ENCODE assay signal across 30 cellular contexts in the genomic region with DNA sequence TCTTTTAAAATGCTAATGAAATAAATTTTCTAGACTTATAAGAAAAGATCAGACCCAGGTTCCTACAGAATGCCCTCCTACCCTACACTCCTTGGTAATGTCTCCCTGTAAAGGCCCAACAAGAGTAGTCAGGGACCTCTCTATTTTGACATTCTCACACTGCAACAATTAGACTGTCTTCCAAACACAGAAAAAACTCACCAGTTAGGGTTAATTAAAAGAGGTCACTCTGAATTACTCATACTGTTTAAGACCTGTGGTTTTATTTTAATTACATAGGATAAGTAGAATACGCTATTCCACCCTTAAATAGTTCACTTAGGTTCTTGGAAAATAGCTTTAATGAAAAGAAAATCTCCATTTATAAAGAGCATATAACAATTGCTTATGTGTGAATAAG.
DNase-seq lines count a peak whose midpoint lies in the region; ATAC-seq, FAIRE-seq and TF ChIP-seq lines count a peak whose summit lies in the region.
"Had no signal": no experiment of that assay in that cellular context is flagged by ENCODE, and none has a peak within 500 bp of the region (broad histone marks: within the 10 kb centered on the region; RNA-seq: fewer than 3 reads in every experiment).

No MANE protein-coding gene starts in this region.

- H3K79me2 ChIP-seq in HCT116 (ENCODE audit: insufficient read depth, low read length): no peaks in the 10 kb centered on the region
- H3K79me2 ChIP-seq: parathyroid adenoma had no signal

- H3K9ac ChIP-seq in HCT116 (ENCODE audit: low read length) (no peak overlapping the region), iPS-20b (ENCODE audit: low read depth, low read length) (peak overlapping the region; percentile 4; the same call in 1 of the 2 replicates)
- H3K9ac ChIP-seq: parathyroid adenoma had no signal

- H3K9me3 ChIP-seq in A549: no peaks in the 10 kb centered on the region
- H3K9me3 ChIP-seq in HCT116 (ENCODE audit: control insufficient read depth in 1 of 2, insufficient read depth in 1 of 2, low read depth in 1 of 2, low read length in 2 of 2): no peaks in the 10 kb centered on the region
- no peaks in the 10 kb centered on the region for H3K9me3 ChIP-seq in RWPE2 (ENCODE audit: severe bottlenecking)
- no peaks in the 10 kb centered on the region for H3K9me3 ChIP-seq in iPS-20b (ENCODE audit: insufficient read depth, low read depth, low read length)
- no peaks in the 10 kb centered on the region for H3K9me3 ChIP-seq in transverse colon
- H3K9me3 ChIP-seq: Peyer's patch, suprapubic skin had no signal

- FAIRE-seq in A549 (lab: Jason Lieb, UNC): no peak
- FAIRE-seq: GM12891 had no signal

- H3K36me3 ChIP-seq in HCT116 (ENCODE audit: control insufficient read depth in 1 of 2, insufficient read depth in 2 of 2, low read length in 2 of 2) (no peaks in the 10 kb centered on the region), RWPE2 (ENCODE audit: low read depth) (no peaks in the 10 kb centered on the region), iPS-20b (ENCODE audit: insufficient read depth, low read depth, low read length) (no peaks in the 10 kb centered on the region; the same call in 1 of the 2 replicates), transverse colon (no peaks in the 10 kb centered on the region)
- H3K36me3 ChIP-seq: cardiac muscle cell had no signal

- POLR2A ChIA-PET in A549 (lab: Yijun Ruan, JAX) (no interaction called here), HCT116 (lab: Charles Lee) (no interaction called here)

- no TSS peak for BruUV-seq in HCT116 (replicated peaks; lab: Mats Ljungman, UMichigan)

- TF ChIP-seq EP300 in A549 (IDR thresholded peaks at IDR 0.05): no peak
- no peak for TF ChIP-seq EP300 in transverse colon (IDR thresholded peaks at IDR 0.05; ENCODE audit: low read depth)

- DNase-seq in A549 (ENCODE audit: low read depth in 1 of 2, low spot score in 1 of 2) (no peak), HCT116 (ENCODE audit: low read depth, low spot score) (no peak), RWPE2 (ENCODE audit: low spot score) (no peak), NCI-H748 treated with DMSO at 0.1 percent for 48 hours (lab: John Stamatoyannopoulos, UW) (no peak), cardiac septum (ENCODE audit: low spot score) (no peak), transverse colon (no peak), CD1c-positive myeloid dendritic cell (ENCODE audit: extremely low spot score) (no peak)
- DNase-seq: activated effector memory CD4-positive, alpha-beta T cell treated with anti-CD3 and anti-CD28 coated beads, Interleukin-2, amount 50 U/mL, for 16 hours; activated naive CD8-positive, alpha-beta T cell treated with anti-CD3 and anti-CD28 coated beads for 36 hours; activated T-cell treated with anti-CD3 and anti-CD28 coated beads, Interleukin-2, amount 50 U/mL, for 24 hours; CD8-positive, alpha-beta memory T cell; cortex of kidney; effector memory CD4-positive, alpha-beta T cell; erythroblast; glutamatergic neuron; KG1; MM.1S; NCI-H1417; NCI-H2081 treated with DMSO at 0.1 percent for 48 hours; NCI-H226; NCI-H526 treated with DMSO at 0.1 percent for 48 hours; Peyer's patch; stimulated activated CD4-positive, alpha-beta T cell treated with anti-CD3 and anti-CD28 coated beads, Interleukin-1b, Interleukin-23, amount 100 ng/mL, for 48 hours; stimulated activated naive CD4-positive, alpha-beta T cell treated with Interleukin-2 at 50 U/mL for 16 hours had no signal

- peak overlapping the region; percentile 57 to 77; a peak in 4 of 6 replicates for H3K27ac ChIP-seq in A549
- H3K27ac ChIP-seq in HCT116 (ENCODE audit: low read depth, low read length): no peak overlapping the region
- peak overlapping the region; percentile 54 for H3K27ac ChIP-seq in RWPE2 (ENCODE audit: poor library complexity, severe bottlenecking)
- H3K27ac ChIP-seq in iPS-20b (ENCODE audit: low read length): peak overlapping the region; percentile 46
- H3K27ac ChIP-seq in transverse colon: no peak overlapping the region
- H3K27ac ChIP-seq: cardiac muscle cell, parathyroid adenoma, Peyer's patch, suprapubic skin had no signal

- H3K9me2 ChIP-seq in HCT116 (ENCODE audit: insufficient read depth): no peaks in the 10 kb centered on the region

- TF ChIP-seq POLR2A in A549 (IDR thresholded peaks at IDR 0.05; ENCODE audit: low read length): no peak
- no peak for TF ChIP-seq POLR2A in HCT116 (IDR thresholded peaks at IDR 0.05; ENCODE audit: borderline replicate concordance, extremely low read depth, insufficient read depth, insufficient read length)
- TF ChIP-seq POLR2A in transverse colon (IDR thresholded peaks at IDR 0.05): no peak

- H3K27me3 ChIP-seq in HCT116 (ENCODE audit: insufficient read depth, low read length): no peaks in the 10 kb centered on the region
- H3K27me3 ChIP-seq in RWPE2 (ENCODE audit: insufficient read depth, poor library complexity, severe bottlenecking): no peaks in the 10 kb centered on the region
- no peaks in the 10 kb centered on the region for H3K27me3 ChIP-seq in iPS-20b (ENCODE audit: insufficient read depth, low read length)
- H3K27me3 ChIP-seq in transverse colon: no peaks in the 10 kb centered on the region
- H3K27me3 ChIP-seq: cardiac muscle cell, Peyer's patch, suprapubic skin had no signal

- no peak for TF ChIP-seq CTCF in A549 (IDR thresholded peaks at IDR 0.05)
- no peak for TF ChIP-seq CTCF in HCT116 (IDR thresholded peaks at IDR 0.05 in 2 of 3, conservative IDR thresholded peaks at IDR 0.05 in 1 of 3; ENCODE audit: borderline replicate concordance in 1 of 3, insufficient read depth in 1 of 3, low read depth in 2 of 3, low read length in 2 of 3)
- no peak for TF ChIP-seq CTCF in RWPE2 (IDR thresholded peaks at IDR 0.05; ENCODE audit: poor library complexity, severe bottlenecking)
- TF ChIP-seq CTCF in transverse colon (IDR thresholded peaks at IDR 0.05): no peak

- TF ChIP-seq RAD21 in A549 (conservative IDR thresholded peaks at IDR 0.05 in 1 of 2, IDR thresholded peaks at IDR 0.05 in 1 of 2) (no peak), HCT116 (IDR thresholded peaks at IDR 0.05; ENCODE audit: low read depth) (no peak)

- peaks cover 19% of the 10 kb centered on the region for H3K4me1 ChIP-seq in A549
- H3K4me1 ChIP-seq in HCT116 (ENCODE audit: control insufficient read depth in 1 of 2, insufficient read depth in 2 of 2, low read length in 2 of 2): peaks cover 5 to 23% of the 10 kb centered on the region in 2 experiments
- peaks cover 13% of the 10 kb centered on the region for H3K4me1 ChIP-seq in RWPE2 (ENCODE audit: insufficient read depth, poor library complexity, severe bottlenecking)
- peaks cover 30% of the 10 kb centered on the region for H3K4me1 ChIP-seq in iPS-20b (ENCODE audit: insufficient read depth, low read length)
- H3K4me1 ChIP-seq in transverse colon: no peaks in the 10 kb centered on the region
- H3K4me1 ChIP-seq: parathyroid adenoma, Peyer's patch, suprapubic skin had no signal

- no peak overlapping the region for H2AFZ ChIP-seq in HCT116 (ENCODE audit: low read depth, low read length, poor library complexity, severe bottlenecking)
- H2AFZ ChIP-seq: parathyroid adenoma had no signal

- in situ Hi-C loops in transverse colon (cut with MboI; ENCODE audit: low pct_ligation_motif_present in 1 of 4, low pct_unique_long_range_greater_than_20kb in 1 of 4, low sequenced_read_pairs in 3 of 4): loop anchor here in 1 of 4 donors (25.0 kb wide), 1 partner anchor 97 kb away; no protein-coding TSS in a partner anchor

- CTCF ChIA-PET in A549 (lab: Yijun Ruan, JAX): interaction anchor here (1.8 to 2.1 kb wide), 2 partner anchors 39 to 571 kb away, joined by 6 to 8 read pairs; no protein-coding TSS in a partner anchor
- CTCF ChIA-PET in HCT116 (lab: Charles Lee): interaction anchor here (4.8 kb wide), 1 partner anchor 12 kb away, joined by 30 read pairs; no protein-coding TSS in a partner anchor

- H3K4me2 ChIP-seq in A549 (no peak overlapping the region; the same call in 2 of the 3 replicates), HCT116 (ENCODE audit: low read length) (peak overlapping the region; percentile 80)

- intact Hi-C loops in HCT116 (cut with micrococcal nuclease) (no loop called here), cardiac septum (cut with DNase I) (no loop called here), transverse colon (cut with DNase I; ENCODE audit: low total_unique reads) (no loop called here)

- H3K4me3 ChIP-seq in A549: no peak overlapping the region
- 0 out of 4 replicates have a peak overlapping the region, but pooled peaks of 1 of the 2 experiments have one; percentile 43 for H3K4me3 ChIP-seq in HCT116 (replicated peaks in 1 of 2; ENCODE audit: low read depth in 1 of 2, low read length in 2 of 2)
- H3K4me3 ChIP-seq in RWPE2 (ENCODE audit: severe bottlenecking): no peak overlapping the region
- H3K4me3 ChIP-seq in iPS-20b (ENCODE audit: low read length): no peak overlapping the region
- no peak overlapping the region for H3K4me3 ChIP-seq in transverse colon
- H3K4me3 ChIP-seq: cardiac muscle cell, Peyer's patch, suprapubic skin had no signal

- no peak for ATAC-seq in A549
- ATAC-seq in HCT116: no peak
- no peak for ATAC-seq in RWPE2 (ENCODE audit: low read depth)
- ATAC-seq: left lobe of liver had no signal

- RAD21 ChIA-PET in HCT116 (lab: Charles Lee; ENCODE audit: low non-redundant PET in 1 of 2, low total read pairs in 2 of 2, uncharacterized antibody in 2 of 2, unreplicated experiment in 2 of 2): interaction anchor here in 1 of 2 experiments (1.3 kb wide), 1 partner anchor 11 kb away, joined by 5 read pairs; no protein-coding TSS in a partner anchor

- no peaks in the 10 kb centered on the region for H4K20me1 ChIP-seq in HCT116 (ENCODE audit: insufficient read depth)

- 95% methylated on average over 1 of the region's 1 CpG for WGBS in A549 (ENCODE audit: missing lambda C conversion rate)
- 85 to 87% methylated on average over 1 of the region's 1 CpG for WGBS in transverse colon (ENCODE audit: low coverage in 1 of 2), 2 donors

TF ChIP-seq in A549, 52 proteins besides CTCF, POLR2A, EP300 and RAD21 (continues in another document):
- TF ChIP-seq PHF8 (IDR thresholded peaks at IDR 0.05; ENCODE audit: borderline replicate concordance, low read depth): no peak
- TF ChIP-seq ZC3H11A (IDR thresholded peaks at IDR 0.05): no peak
- no peak for TF ChIP-seq HDAC2 (IDR thresholded peaks at IDR 0.05)
- TF ChIP-seq RNF2 (IDR thresholded peaks at IDR 0.05; ENCODE audit: borderline replicate concordance, low read depth): no peak
- no peak for TF ChIP-seq CBX8 (IDR thresholded peaks at IDR 0.05)

TF ChIP-seq in HCT116, 20 proteins besides CTCF, POLR2A, EP300 and RAD21:
- TF ChIP-seq ZFX (IDR thresholded peaks at IDR 0.05) (no peak), FOSL1 (IDR thresholded peaks at IDR 0.05; ENCODE audit: low read depth) (no peak), EZH2 (IDR thresholded peaks at IDR 0.05) (no peak)

Comparison
In these comparisons a context has a peak if more than half of its experiments do, and no peak if none do; other contexts are left out.
1. H3K27ac ChIP-seq: peak in A549 (2 of 2), RWPE2 (single experiment) and iPS-20b (single experiment); none in HCT116 (single experiment) and transverse colon (0 of 4).